In the genomic region with DNA sequence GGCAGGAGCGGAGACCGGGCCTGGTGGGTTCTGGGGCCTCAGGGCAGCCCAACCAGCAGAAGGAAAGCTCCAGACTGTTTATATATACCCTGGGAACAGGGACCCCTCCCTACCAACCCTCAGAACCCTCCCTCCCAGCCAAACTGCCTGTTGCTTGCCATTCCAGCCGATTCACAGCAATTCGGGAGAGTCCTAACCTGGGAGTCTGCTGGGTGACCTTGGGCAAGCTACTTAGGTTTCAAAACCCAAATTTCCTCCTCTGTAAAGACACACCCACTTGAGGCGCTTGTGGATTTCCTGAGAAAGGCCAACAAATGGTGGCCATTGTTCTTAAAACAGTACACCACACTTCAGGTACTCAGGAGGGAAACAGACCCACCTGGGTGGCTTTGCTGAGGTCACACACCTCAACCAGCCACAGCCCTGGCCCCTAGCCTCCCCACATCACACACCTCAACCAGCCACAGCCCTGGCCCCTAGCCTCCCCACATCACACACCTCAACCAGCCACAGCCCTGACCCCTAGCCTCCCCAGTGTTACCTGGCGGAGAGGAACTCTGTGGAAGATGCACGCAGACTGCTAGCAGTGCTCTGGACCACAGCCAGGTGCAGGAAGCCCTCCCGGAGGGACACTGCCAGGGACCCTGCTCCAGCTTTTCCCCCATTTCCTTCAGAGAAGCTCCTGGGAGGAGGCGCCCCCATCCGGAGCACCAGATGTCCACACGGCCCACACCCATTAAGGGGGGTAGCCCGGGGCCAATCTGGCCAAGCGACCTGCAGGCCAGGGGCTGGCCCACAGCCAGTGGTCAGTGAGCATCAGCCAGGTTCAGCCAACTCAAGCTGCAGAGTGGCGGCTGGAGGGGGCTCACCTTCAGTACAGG, we compare ENCODE assay signal across 14 cellular contexts. TPM values are rescaled to one million over a fixed set of nuclear protein-coding genes. Genes with fewer than 3 reads are reported as not detected.
DNase-seq lines count a peak whose midpoint lies in the region; ATAC-seq and TF ChIP-seq lines count a peak whose summit lies in the region.
"Had no signal": no experiment of that assay in that cellular context is flagged by ENCODE, and none has a peak within 500 bp of the region (broad histone marks: within the 10 kb centered on the region; RNA-seq: fewer than 3 reads in every experiment).

No MANE protein-coding gene starts in this region.

- H3K4me1 Mint-ChIP-seq in CD8-positive, alpha-beta memory T cell: peaks cover 23 to 36% (median 27%) of the 10 kb centered on the region in 3 donors
- H3K4me1 Mint-ChIP-seq in T-helper 17 cell: peaks cover 25% of the 10 kb centered on the region
- peaks cover 26 to 27% of the 10 kb centered on the region in 2 donors for H3K4me1 Mint-ChIP-seq in immature natural killer cell
- H3K4me1 Mint-ChIP-seq in HFFc6 (ENCODE audit: low read depth): peaks cover 8% of the 10 kb centered on the region; the same call in 1 of the 2 replicates

- H3K27ac ChIP-seq in CD8-positive, alpha-beta memory T cell (ENCODE audit: low read depth, low read length): no peak overlapping the region
- H3K27ac ChIP-seq: body of pancreas, pancreas had no signal

- H3K27me3 Mint-ChIP-seq in CD8-positive, alpha-beta memory T cell: peaks cover 15 to 24% of the 10 kb centered on the region in 2 donors
- H3K27me3 Mint-ChIP-seq in T-helper 17 cell (peaks cover 28% of the 10 kb centered on the region), immature natural killer cell (ENCODE audit: low read depth in 3 of 3) (peaks cover 10 to 20% (median 13%) of the 10 kb centered on the region in 3 donors), HFFc6 (ENCODE audit: insufficient read depth) (peaks cover 20% of the 10 kb centered on the region)

- H3K36me3 Mint-ChIP-seq in CD8-positive, alpha-beta memory T cell: peaks cover 0 to 20% (median 0%) of the 10 kb centered on the region in 3 donors
- H3K36me3 Mint-ChIP-seq in T-helper 17 cell (ENCODE audit: low read depth): peaks cover 2% of the 10 kb centered on the region
- H3K36me3 Mint-ChIP-seq in immature natural killer cell: peaks cover 0 to 8% (median 5%) of the 10 kb centered on the region in 3 donors
- H3K36me3 Mint-ChIP-seq in HFFc6 (ENCODE audit: low read depth): no peaks in the 10 kb centered on the region

- H3K27me3 ChIP-seq in CD8-positive, alpha-beta memory T cell (ENCODE audit: insufficient read depth, low read length, poor library complexity, severe bottlenecking): peaks cover 33% of the 10 kb centered on the region

- H3K36me3 ChIP-seq in CD8-positive, alpha-beta memory T cell (ENCODE audit: insufficient read depth, low read length): no peaks in the 10 kb centered on the region

- peaks cover 29% of the 10 kb centered on the region for H3K4me1 ChIP-seq in CD8-positive, alpha-beta memory T cell (ENCODE audit: insufficient read depth, low read length)

- H3K4me3 ChIP-seq in CD8-positive, alpha-beta memory T cell (ENCODE audit: low read length): peak overlapping the region; percentile 22
- H3K4me3 ChIP-seq: body of pancreas, pancreas, SK-N-MC had no signal

- peak overlapping the region; percentile 72 to 89 (median 78) for H3K4me3 Mint-ChIP-seq in CD8-positive, alpha-beta memory T cell
- peak overlapping the region; percentile 86 for H3K4me3 Mint-ChIP-seq in T-helper 17 cell
- H3K4me3 Mint-ChIP-seq in immature natural killer cell: peak overlapping the region; percentile 67 to 82 (median 73)
- no peak overlapping the region for H3K4me3 Mint-ChIP-seq in HFFc6

- no peaks in the 10 kb centered on the region for H3K9me3 Mint-ChIP-seq in CD8-positive, alpha-beta memory T cell
- H3K9me3 Mint-ChIP-seq in immature natural killer cell (no peaks in the 10 kb centered on the region), HFFc6 (no peaks in the 10 kb centered on the region)

- CTCF ChIA-PET in CD8-positive, alpha-beta memory T cell (lab: Charles Lee): interaction anchor here (0.8 to 3.8 kb wide), 5 partner anchors 9 to 32 kb away, joined by 3 to 18 read pairs (median 4); a partner anchor contains a TSS

- POLR2A ChIA-PET in CD8-positive, alpha-beta memory T cell (lab: Charles Lee): interaction anchor here (0.8 to 2.2 kb wide), 7 partner anchors 11 to 108 kb away, joined by 3 to 11 read pairs (median 5); a partner anchor contains a TSS

- TF ChIP-seq CTCF in HFFc6 (IDR thresholded peaks at IDR 0.05): no peak

- peak; percentile 50 for ATAC-seq in T-helper 17 cell
- ATAC-seq: body of pancreas had no signal

- H3K9me3 ChIP-seq in CD8-positive, alpha-beta memory T cell (ENCODE audit: low read length): no peaks in the 10 kb centered on the region
- no peaks in the 10 kb centered on the region for H3K9me3 ChIP-seq in T-helper 17 cell (ENCODE audit: control insufficient read depth, low read length, poor library complexity, severe bottlenecking)
- H3K9me3 ChIP-seq: body of pancreas, pancreas had no signal

- H3K27ac Mint-ChIP-seq in CD8-positive, alpha-beta memory T cell: peak overlapping the region; percentile 55 to 92 (median 84)
- H3K27ac Mint-ChIP-seq in T-helper 17 cell: peak overlapping the region; percentile 68
- H3K27ac Mint-ChIP-seq in immature natural killer cell: peak overlapping the region in 4 of 6 donors; percentile 62 to 71 (median 70)
- H3K27ac Mint-ChIP-seq in HFFc6: no peak overlapping the region

- DNase-seq in 8988T (peak; percentile 60), T-helper 17 cell (no peak), immature natural killer cell (peak in 1 of 3 donors; percentile 19), HFFc6 (no peak), HT-29 (ENCODE audit: low spot score) (no peak), OCI-M2 (lab: John Stamatoyannopoulos, UW; ENCODE audit: unreplicated experiment) (no peak), HUDEP-2 (lab: John Stamatoyannopoulos, UW; ENCODE audit: unreplicated experiment in 76 of 76) (no peak)
- DNase-seq in CD8-positive, alpha-beta memory T cell: peak in 1 of 5 donors; percentile 33
- DNase-seq: body of pancreas; stimulated activated CD4-positive, alpha-beta T cell treated with anti-CD3 and anti-CD28 coated beads, Interleukin-2, amount 100 ng/mL, for 48 hours had no signal

RNA-seq across cellular contexts. Expression of a gene that starts 6.2 kb away (rescaled TPM):
- 1 to 10 TPM; 1.3 to 1.4 TPM for total RNA-seq in CD8-positive, alpha-beta memory T cell
- polyA plus RNA-seq in CD8-positive, alpha-beta memory T cell: not detected
- 1 to 10 TPM in 1 of 2 donors, not detected in 1; 1.6 TPM for total RNA-seq in T-helper 17 cell
- not detected for polyA plus RNA-seq in immature natural killer cell
- not detected for total RNA-seq in HFFc6 (2021; fragmentation: NEBNext Ultra II Directional; extraction: Animal tissue kit (Norgen Biotek cat#: 25700))
- not detected in 2 replicates for total RNA-seq in HT-29 (2014; rRNA removed; shearing (Covaris generic))
- total RNA-seq: body of pancreas, kidney epithelial cell, pancreas, subcutaneous adipose tissue had no signal
- polyA plus RNA-seq: pancreas had no signal

RNA-seq across cellular contexts. Expression of a gene that starts 18.0 kb away (rescaled TPM):
- total RNA-seq in CD8-positive, alpha-beta memory T cell: 1 to 10 TPM; 5.4 to 5.9 TPM
- 2.0 TPM for polyA plus RNA-seq in CD8-positive, alpha-beta memory T cell
- 10 to 100 TPM; 10.2 to 23.9 TPM for total RNA-seq in T-helper 17 cell
- polyA plus RNA-seq in immature natural killer cell: not detected
- total RNA-seq in HFFc6 (2021; fragmentation: NEBNext Ultra II Directional; extraction: Animal tissue kit (Norgen Biotek cat#: 25700)): under 1 TPM; 0.05 to 0.32 (median 0.25) TPM
- total RNA-seq in HT-29 (2014; rRNA removed; shearing (Covaris generic)): 0.08 and 0.51 TPM in 2 replicates
- total RNA-seq: body of pancreas, subcutaneous adipose tissue had no signal

RNA-seq across cellular contexts. Expression of a gene that starts 38.3 kb away (rescaled TPM):
- total RNA-seq in CD8-positive, alpha-beta memory T cell: 10 to 100 TPM; 73.2 to 77.5 TPM
- 19.2 TPM for polyA plus RNA-seq in CD8-positive, alpha-beta memory T cell
- total RNA-seq in T-helper 17 cell: 10 to 100 TPM; 26.9 to 28.3 TPM
- 1 to 10 TPM; 4.3 to 9.3 (median 5.5) TPM for polyA plus RNA-seq in immature natural killer cell
- total RNA-seq in HFFc6 (2021; fragmentation: NEBNext Ultra II Directional; extraction: Animal tissue kit (Norgen Biotek cat#: 25700)): 10 to 100 TPM; 15.6 to 29.4 (median 26.3) TPM
- 130 and 140 TPM in 2 replicates for total RNA-seq in HT-29 (2014; rRNA removed; shearing (Covaris generic))
- total RNA-seq: body of pancreas had no signal
